Comparison of ENCODE assay signal across 22 cellular contexts in genomic region chr12:26164118-26164517, GRCh38. TPM values are rescaled to one million over a fixed set of nuclear protein-coding genes. Genes with fewer than 3 reads are reported as not detected.
A peak's percentile ranks its signal among the peaks of the same experiment; 100 is the strongest.
DNase-seq lines count a peak whose midpoint lies in the region; FAIRE-seq and TF ChIP-seq lines count a peak whose summit lies in the region.
"Had no signal": no experiment of that assay in that cellular context is flagged by ENCODE, and none has a peak within 500 bp of the region (broad histone marks: within the 10 kb centered on the region; RNA-seq: fewer than 3 reads in every experiment).

No MANE protein-coding gene starts in this region.

- H3K4me2 ChIP-seq in mammary epithelial cell (ENCODE audit: insufficient read depth, low read depth, low read length): no peak overlapping the region

- H4K20me1 ChIP-seq in mammary epithelial cell (ENCODE audit: insufficient read depth, low read length): no peaks in the 10 kb centered on the region

- no peak for TF ChIP-seq CTCF in bronchial epithelial cell (IDR thresholded peaks at IDR 0.05; ENCODE audit: insufficient read depth, low read length, severe bottlenecking)
- TF ChIP-seq CTCF in mammary epithelial cell (conservative IDR thresholded peaks at IDR 0.05 in 1 of 2, IDR thresholded peaks at IDR 0.05 in 1 of 2; ENCODE audit: extremely low read depth in 1 of 2, insufficient read depth in 1 of 2, low read depth in 1 of 2, low read length in 2 of 2): no peak

- BruUV-seq in mammary epithelial cell (replicated peaks; lab: Mats Ljungman, UMichigan): no TSS peak

- intact Hi-C loops in mammary epithelial cell (cut with micrococcal nuclease): no loop called here

- peaks cover 11% of the 10 kb centered on the region for H3K4me1 ChIP-seq in mammary epithelial cell (ENCODE audit: insufficient read depth, low read length)
- H3K4me1 ChIP-seq: BE2C, HAP-1 had no signal

- H3K4me3 ChIP-seq in bronchial epithelial cell (ENCODE audit: low read depth, low read length) (no peak overlapping the region), mammary epithelial cell (replicated peaks in 1 of 3; ENCODE audit: insufficient read depth in 1 of 3, low read depth in 2 of 3, low read length in 3 of 3) (no peak overlapping the region)
- H3K4me3 ChIP-seq: GM23248, HAP-1, K562 had no signal

- in situ Hi-C loops in mammary epithelial cell (cut with MboI; ENCODE audit: low sequenced_read_pairs in 2 of 2): no loop called here

- H2AFZ ChIP-seq in mammary epithelial cell (ENCODE audit: low read depth, low read length): no peak overlapping the region
- H2AFZ ChIP-seq: GM23248 had no signal

- H3K27ac ChIP-seq in substantia nigra (ENCODE audit: low read depth, low read length, poor library complexity, severe bottlenecking) (no peak overlapping the region), mammary epithelial cell (ENCODE audit: insufficient read depth, low read depth, low read length) (no peak overlapping the region)
- H3K27ac ChIP-seq: GM23248, HL-60 had no signal

- CTCF ChIA-PET in mammary epithelial cell (lab: Charles Lee; ENCODE audit: low non-redundant PET): no interaction called here

- H3K79me2 ChIP-seq in mammary epithelial cell (ENCODE audit: insufficient read depth, low read length): no peaks in the 10 kb centered on the region

- no peaks in the 10 kb centered on the region for H3K9me3 ChIP-seq in mammary epithelial cell (replicated peaks; ENCODE audit: insufficient read depth, low read length)
- H3K9me3 ChIP-seq: BE2C, HAP-1 had no signal

- FAIRE-seq in GM19239 (lab: Jason Lieb, UNC) (peak; percentile 47), bronchial epithelial cell (lab: Jason Lieb, UNC) (peak; percentile 58)
- FAIRE-seq: K562 had no signal

- H3K36me3 ChIP-seq in bronchial epithelial cell (ENCODE audit: control insufficient read depth, insufficient read depth, low read length) (no peaks in the 10 kb centered on the region), mammary epithelial cell (ENCODE audit: insufficient read depth, low read length) (no peaks in the 10 kb centered on the region)
- H3K36me3 ChIP-seq: BE2C, HAP-1 had no signal

- H3K9ac ChIP-seq in mammary epithelial cell (ENCODE audit: insufficient read depth, low read length): no peak overlapping the region
- H3K9ac ChIP-seq: GM23248 had no signal

- DNase-seq in GM19239 (ENCODE audit: insufficient read length, low spot score) (no peak), bronchial epithelial cell (ENCODE audit: low read depth) (peak; percentile 61), kidney glomerular epithelial cell (lab: John Stamatoyannopoulos, UW) (peak; percentile 24), renal cortical epithelial cell (ENCODE audit: low read depth) (peak; percentile 80), activated gamma-delta T cell treated with Interleukin-2 at 50 U/mL for 16 hours (no peak), substantia nigra (lab: John Stamatoyannopoulos, UW) (no peak), mammary epithelial cell (no peak), activated T-cell treated with anti-CD3 and anti-CD28 coated beads for 4 hours (no peak)
- DNase-seq: BE2C; C1 segment of cervical spinal cord; CD4-positive, CD25-positive, alpha-beta regulatory T cell; CD8-positive, alpha-beta memory T cell; COR-L47; DMS 273 treated with DMSO at 0.1 percent for 48 hours; DMS53; DND-41; EL; GM23248; IMR-90 had no signal

- H3K27me3 ChIP-seq in bronchial epithelial cell (ENCODE audit: control insufficient read depth, insufficient read depth, low read length) (no peaks in the 10 kb centered on the region), mammary epithelial cell (ENCODE audit: insufficient read depth, low read length) (no peaks in the 10 kb centered on the region)
- H3K27me3 ChIP-seq: BE2C had no signal

- WGBS in mammary epithelial cell (ENCODE audit: low coverage, missing lambda C conversion rate): 22% methylated on average over 3 of the region's 3 CpGs

- dilution Hi-C loops in mammary epithelial cell (cut with HindIII; ENCODE audit: low sequenced_read_pairs): no loop called here

RNA-seq across cellular contexts. Expression of gene SSPN, which starts 31.3 kb away (rescaled TPM):
- total RNA-seq in bronchial epithelial cell (0.26 and 0.38 TPM in 2 replicates), renal cortical epithelial cell (8.5 and 12.8 TPM in 2 replicates), mammary epithelial cell (10 to 100 TPM in 1 of 2 donors, 1 to 10 TPM in 1; 1.4 to 11.0 TPM)
- 2.4 TPM for polyA plus RNA-seq in mammary epithelial cell
- not detected for polyA minus RNA-seq in mammary epithelial cell
- total RNA-seq: CD4-positive, CD25-positive, alpha-beta regulatory T cell; CD8-positive, alpha-beta memory T cell had no signal
- polyA plus RNA-seq: CD4-positive, CD25-positive, alpha-beta regulatory T cell; CD8-positive, alpha-beta memory T cell; K562 had no signal

RNA-seq across cellular contexts. Expression of gene BHLHE41, which starts 39.3 kb away (rescaled TPM):
- 2.1 TPM in 1 of 2 replicates, not detected in the other for total RNA-seq in bronchial epithelial cell
- total RNA-seq in renal cortical epithelial cell: 6.1 and 16.0 TPM in 2 replicates
- 10 to 100 TPM; 18.1 to 19.2 TPM for total RNA-seq in mammary epithelial cell
- 24.6 TPM for polyA plus RNA-seq in mammary epithelial cell
- 117 TPM for polyA minus RNA-seq in mammary epithelial cell
- total RNA-seq: CD4-positive, CD25-positive, alpha-beta regulatory T cell; CD8-positive, alpha-beta memory T cell; K562 had no signal
- polyA plus RNA-seq: CD4-positive, CD25-positive, alpha-beta regulatory T cell; CD8-positive, alpha-beta memory T cell; K562 had no signal

Comparison
In these comparisons a context has a peak if more than half of its experiments do, and no peak if none do; other contexts are left out.
1. DNase-seq: peak in bronchial epithelial cell (single experiment), kidney glomerular epithelial cell (single experiment) and renal cortical epithelial cell (single experiment); none in GM19239 (single experiment), activated gamma-delta T cell treated with Interleukin-2 at 50 U/mL for 16 hours (single experiment), substantia nigra (0 of 49), mammary epithelial cell (single experiment) and activated T-cell treated with anti-CD3 and anti-CD28 coated beads for 4 hours (single experiment).